1 cellular context compared by ENCODE assay signal in genomic region chr17:80146121-80147034, GRCh38.
TF ChIP-seq lines count a peak whose summit lies in the region.

No MANE protein-coding gene starts in this region.

TF ChIP-seq in endothelial cell of umbilical vein, 7 proteins besides CTCF, POLR2A, EP300 and RAD21 (continued from another document):
- no peak for TF ChIP-seq MAX (IDR thresholded peaks at IDR 0.05; ENCODE audit: insufficient read depth, insufficient read length)
- no peak for TF ChIP-seq JUN (IDR thresholded peaks at IDR 0.05; ENCODE audit: borderline replicate concordance, insufficient read depth, insufficient read length, low read depth)
- TF ChIP-seq FOS (IDR thresholded peaks at IDR 0.05; ENCODE audit: borderline replicate concordance, insufficient read depth, low read length) = no peak
- no peak for TF ChIP-seq POLR2AphosphoS5 (IDR thresholded peaks at IDR 0.05; ENCODE audit: insufficient read depth, low read depth, low read length)
